In the genomic region with DNA sequence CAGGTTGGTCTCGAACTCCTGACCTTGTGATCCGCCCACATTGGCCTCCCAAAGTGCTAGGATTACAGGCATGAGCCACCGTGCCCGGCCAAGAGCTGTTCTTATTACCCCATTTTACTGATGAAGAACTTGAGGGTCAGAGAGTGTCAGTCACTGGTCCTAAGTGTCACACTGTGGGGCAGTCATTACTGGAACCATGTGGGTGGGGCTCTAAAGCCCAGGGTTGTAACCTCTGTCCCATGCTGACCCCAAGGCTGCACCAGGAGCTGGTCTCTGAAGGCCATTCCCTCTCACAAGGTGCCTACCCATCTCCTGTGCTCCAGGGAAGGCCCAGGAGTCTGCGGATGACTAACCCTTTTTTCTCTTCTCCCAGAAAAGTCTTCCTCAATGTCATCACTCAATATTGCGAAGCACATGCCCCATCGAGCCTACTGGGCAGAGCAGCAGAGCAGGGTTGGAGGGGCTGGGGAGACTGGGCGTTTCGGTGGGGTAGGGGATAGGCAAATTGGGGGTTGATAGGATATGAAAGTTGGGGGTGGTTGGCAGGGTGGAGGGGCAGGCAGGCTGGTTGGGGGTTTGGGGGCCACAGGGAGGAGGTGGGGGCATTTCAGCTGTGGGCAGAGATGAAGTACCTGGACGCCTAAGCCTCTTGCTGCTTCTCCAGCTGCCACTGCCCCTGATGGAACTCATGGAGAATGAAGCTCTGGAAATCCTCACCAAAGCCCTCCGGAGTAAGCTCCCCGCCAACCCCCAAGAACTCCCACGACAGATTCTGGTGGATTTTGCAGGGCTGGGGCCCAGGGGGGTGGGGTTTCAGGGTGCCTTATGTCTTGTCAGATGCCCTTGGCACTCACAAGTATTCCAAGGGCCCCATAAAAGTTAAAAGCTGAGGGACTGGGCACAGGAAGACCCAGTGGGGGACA, we compare ENCODE assay signal across 9 cellular contexts. TPM values are rescaled to one million over a fixed set of nuclear protein-coding genes. Genes with fewer than 3 reads are reported as not detected.
DNase-seq lines count a peak whose midpoint lies in the region; ATAC-seq and TF ChIP-seq lines count a peak whose summit lies in the region.
"Had no signal": no experiment of that assay in that cellular context is flagged by ENCODE, and none has a peak within 500 bp of the region (broad histone marks: within the 10 kb centered on the region; RNA-seq: fewer than 3 reads in every experiment).

No MANE protein-coding gene starts in this region.

- H2AFZ ChIP-seq in Karpas-422 (ENCODE audit: low read length): no peak overlapping the region

- H3K9me2 ChIP-seq in Karpas-422 (replicated peaks; ENCODE audit: insufficient read depth, low read length): no peaks in the 10 kb centered on the region

- TF ChIP-seq CTCF in adrenal gland (IDR thresholded peaks at IDR 0.05) (no peak), psoas muscle (IDR thresholded peaks at IDR 0.05) (no peak)

- peaks cover 38% of the 10 kb centered on the region for H3K4me1 ChIP-seq in Karpas-422 (ENCODE audit: low read length)
- peaks cover 28 to 47% of the 10 kb centered on the region in 2 donors for H3K4me1 ChIP-seq in adrenal gland (replicated peaks in 1 of 2)
- H3K4me1 ChIP-seq in psoas muscle: peaks cover 35% of the 10 kb centered on the region

- H3K27ac ChIP-seq in Karpas-422 (ENCODE audit: low read length) (peak overlapping the region; percentile 96), adrenal gland (peak overlapping the region in 3 of 5 donors; percentile 90 to 95 (median 92)), psoas muscle (peak overlapping the region; percentile 90)

- no peaks in the 10 kb centered on the region for H3K9me3 ChIP-seq in Karpas-422 (ENCODE audit: low read length)
- H3K9me3 ChIP-seq in adrenal gland (replicated peaks in 1 of 3): no peaks in the 10 kb centered on the region
- H3K9me3 ChIP-seq in psoas muscle: no peaks in the 10 kb centered on the region

- peak overlapping the region; percentile 93 for H3K4me2 ChIP-seq in Karpas-422 (ENCODE audit: low read depth, low read length, poor library complexity, severe bottlenecking)

- H3K79me2 ChIP-seq in Karpas-422 (ENCODE audit: low read length): peaks cover 26% of the 10 kb centered on the region

- H3K4me3 ChIP-seq in Karpas-422 (ENCODE audit: low read length) (peak overlapping the region; percentile 85), adrenal gland (no peak overlapping the region), psoas muscle (peak overlapping the region; percentile 87)

- 65 to 76% (median 73%) methylated on average over 10 to 13 of the region's 13 CpGs for whole genome bisulfite sequencing in adrenal gland, 4 donors
- WGBS in psoas muscle, 3 donors: 75 to 82% (median 78%) methylated on average over 13 of the region's 13 CpGs

- intact Hi-C loops in adrenal gland (cut with DNase I) (no loop called here), psoas muscle (cut with DNase I) (loop anchor here (5.0 kb wide), 2 partner anchors 51 to 96 kb away; partner anchors contain the start of genes FERMT3 (in 1 of the 2) and PLCB3 (in 1 of the 2))

- no peak for ATAC-seq in psoas muscle
- ATAC-seq in GM21619 (IDR thresholded peaks at IDR 0.05; ENCODE audit: unreplicated experiment): no peak
- ATAC-seq in HG02938 (IDR thresholded peaks at IDR 0.05; ENCODE audit: unreplicated experiment): no peak

- H4K20me1 ChIP-seq in Karpas-422 (ENCODE audit: insufficient read depth, low read depth, low read length): peaks cover 8% of the 10 kb centered on the region; the same call in 1 of the 2 replicates

- no peaks in the 10 kb centered on the region for H3K27me3 ChIP-seq in Karpas-422 (ENCODE audit: low read length)
- peaks cover 18% of the 10 kb centered on the region for H3K27me3 ChIP-seq in adrenal gland
- H3K27me3 ChIP-seq in psoas muscle (ENCODE audit: insufficient read depth in 3 of 3, low read length in 2 of 3): peaks cover 0 to 34% (median 6%) of the 10 kb centered on the region in 3 donors

- DNase-seq in Karpas-422 (no peak), adrenal gland (peak in 1 of 7 donors; percentile 56), psoas muscle (no peak), glomerular visceral epithelial cell (ENCODE audit: extremely low spot score) (no peak)

- peaks cover 7% of the 10 kb centered on the region; the same call in 1 of the 2 replicates for H3K36me3 ChIP-seq in Karpas-422 (ENCODE audit: insufficient read depth, low read length)
- no peaks in the 10 kb centered on the region for H3K36me3 ChIP-seq in adrenal gland (replicated peaks in 1 of 2)
- peaks cover 5 to 8% of the 10 kb centered on the region in 2 donors for H3K36me3 ChIP-seq in psoas muscle (ENCODE audit: insufficient read depth in 1 of 2, low read depth in 1 of 2)

- TF ChIP-seq POLR2A in adrenal gland (IDR thresholded peaks at IDR 0.05): no peak

- peak overlapping the region; percentile 97 for H3K9ac ChIP-seq in Karpas-422 (ENCODE audit: low read length)

RNA-seq across cellular contexts. Expression of gene ESRRA, which starts 2.0 kb away (rescaled TPM):
- 16.0 and 33.9 TPM in 2 replicates for total RNA-seq in Karpas-422 (2014; rRNA removed; shearing (Covaris generic); ENCODE audit: low replicate concordance)
- total RNA-seq in adrenal gland (10 to 100 TPM; 33.2 to 74.4 (median 58.7) TPM), psoas muscle (100 to 1,000 TPM; 104 to 261 (median 146) TPM)
- polyA plus RNA-seq in adrenal gland (10 to 100 TPM; 18.2 to 62.1 (median 56.0) TPM), psoas muscle (100 to 1,000 TPM; 274 to 362 (median 316) TPM)

RNA-seq across cellular contexts. Expression of gene CATSPERZ, which starts 3.2 kb away (rescaled TPM):
- total RNA-seq in Karpas-422 (2014; rRNA removed; shearing (Covaris generic); ENCODE audit: low replicate concordance): not detected in 2 replicates
- under 1 TPM in 1 of 8 donors, not detected in 7; 0.69 TPM for total RNA-seq in adrenal gland
- polyA plus RNA-seq in adrenal gland: 1 to 10 TPM in 1 of 3 donors, under 1 TPM in 1, not detected in 1; 0.74 to 1.2 TPM
- total RNA-seq in psoas muscle: not detected
- under 1 TPM in 1 of 3 donors, not detected in 2; 0.05 TPM for polyA plus RNA-seq in psoas muscle
- polyA plus RNA-seq: neural cell had no signal

RNA-seq across cellular contexts. Expression of gene KCNK4, which starts 12.3 kb away (rescaled TPM):
- total RNA-seq in Karpas-422 (2014; rRNA removed; shearing (Covaris generic); ENCODE audit: low replicate concordance): not detected in 2 replicates
- total RNA-seq in adrenal gland (under 1 TPM in 1 of 8 donors, not detected in 7; 0.54 TPM), psoas muscle (not detected)
- polyA plus RNA-seq in adrenal gland (under 1 TPM in 1 of 3 donors, not detected in 2; 0.10 TPM), psoas muscle (not detected)
- total RNA-seq: H7, RPMI7951 had no signal

RNA-seq across cellular contexts. Expression of gene TRMT112, which starts 14.0 kb away (rescaled TPM):
- 363 and 557 TPM in 2 replicates for total RNA-seq in Karpas-422 (2014; rRNA removed; shearing (Covaris generic); ENCODE audit: low replicate concordance)
- 100 to 1,000 TPM; 286 to 991 (median 377) TPM for total RNA-seq in adrenal gland
- 100 to 1,000 TPM; 362 to 855 (median 658) TPM for polyA plus RNA-seq in adrenal gland
- 100 to 1,000 TPM in 1 of 4 donors, 10 to 100 TPM in 3; 78.1 to 135 (median 88.0) TPM for total RNA-seq in psoas muscle
- 100 to 1,000 TPM; 125 to 311 (median 190) TPM for polyA plus RNA-seq in psoas muscle

RNA-seq across cellular contexts. Expression of gene PRDX5, which starts 14.6 kb away (rescaled TPM):
- total RNA-seq in Karpas-422 (2014; rRNA removed; shearing (Covaris generic); ENCODE audit: low replicate concordance): 205 and 428 TPM in 2 replicates
- total RNA-seq in adrenal gland (100 to 1,000 TPM; 324 to 684 (median 429) TPM), psoas muscle (100 to 1,000 TPM; 122 to 178 (median 156) TPM)
- polyA plus RNA-seq in adrenal gland (100 to 1,000 TPM; 403 to 713 (median 555) TPM), psoas muscle (100 to 1,000 TPM; 304 to 323 (median 321) TPM)

Comparison
In these comparisons a context has a peak if more than half of its experiments do, and no peak if none do; other contexts are left out.
1. H3K4me3 ChIP-seq: peak in Karpas-422 (single experiment) and psoas muscle (single experiment); none in adrenal gland (0 of 4).
2. intact Hi-C loops: an anchor here in psoas muscle (5.0 kb wide); none called in adrenal gland.
3. Peak in every context shown above with its lines, with median percentiles within 50 percentile points of each other: H3K27ac ChIP-seq.